In genomic region chr11:64585150-64585549, GRCh38 we compare ENCODE assay signal across 26 cellular contexts. TPM values are rescaled to one million over a fixed set of nuclear protein-coding genes. Genes with fewer than 3 reads are reported as not detected.
"Had no signal": no experiment of that assay in that cellular context is flagged by ENCODE, and none has a peak within 500 bp of the region (broad histone marks: within the 10 kb centered on the region; RNA-seq: fewer than 3 reads in every experiment).

No MANE protein-coding gene starts in this region.

- ATAC-seq: gastrocnemius medialis, left colon, mucosa of descending colon, T-helper 17 cell had no signal

- DNase-seq: activated CD4-positive, alpha-beta memory T cell treated with anti-CD3 and anti-CD28 coated beads, Interleukin-2, amount 10 ng/mL, durations not matched to agents 7 days and 5 days; activated CD4-positive, alpha-beta T cell treated with anti-CD3 and anti-CD28 coated beads for 4 hours; activated CD4-positive, CD25-positive, alpha-beta regulatory T cell; activated gamma-delta T cell treated with Interleukin-2 at 50 U/mL for 16 hours; activated T-cell treated with anti-CD3 and anti-CD28 coated beads for 4 hours; adrenal gland; endodermal cell; esophagus squamous epithelium; gastrocnemius medialis; left colon; mesenchymal stem cell; nephron progenitor cell; occipital lobe; stimulated activated CD4-positive, alpha-beta T cell treated with anti-CD3 and anti-CD28 coated beads, Interleukin-2, amount 100 ng/mL, for 48 hours; stimulated activated CD8-positive, alpha-beta memory T cell treated with anti-CD3 and anti-CD28 coated beads, Interleukin-4, amount 100 ng/mL, for 48 hours; stimulated activated naive CD4-positive, alpha-beta T cell; T-helper 17 cell; testis; trophoblast cell had no signal

- H3K4me3 Mint-ChIP-seq: activated CD4-positive, alpha-beta memory T cell treated with anti-CD3 and anti-CD28 coated beads, Interleukin-2, amount 10 ng/mL, durations not matched to agents 7 days and 5 days; activated naive CD4-positive, alpha-beta T cell treated with anti-CD3 and anti-CD28 coated beads, Interleukin-2, amount 50 U/mL, for 24 hours; central memory CD8-positive, alpha-beta T cell; endodermal cell; nephron progenitor cell; T-helper 17 cell had no signal

- H3K4me1 Mint-ChIP-seq: activated CD4-positive, alpha-beta memory T cell treated with anti-CD3 and anti-CD28 coated beads, Interleukin-2, amount 10 ng/mL, durations not matched to agents 7 days and 5 days; activated naive CD4-positive, alpha-beta T cell treated with anti-CD3 and anti-CD28 coated beads, Interleukin-2, amount 50 U/mL, for 24 hours; central memory CD8-positive, alpha-beta T cell; endodermal cell; T-helper 17 cell had no signal

- H3K27ac Mint-ChIP-seq: activated CD4-positive, alpha-beta memory T cell treated with anti-CD3 and anti-CD28 coated beads, Interleukin-2, amount 10 ng/mL, durations not matched to agents 7 days and 5 days; activated naive CD4-positive, alpha-beta T cell treated with anti-CD3 and anti-CD28 coated beads, Interleukin-2, amount 50 U/mL, for 24 hours; endodermal cell; nephron progenitor cell; T-helper 17 cell had no signal

RNA-seq across cellular contexts. Expression of gene SLC22A12, which starts 5.9 kb away (rescaled TPM):
- total RNA-seq: activated CD4-positive, alpha-beta memory T cell treated with anti-CD3 and anti-CD28 coated beads, Interleukin-2, amount 10 ng/mL, durations not matched to agents 7 days and 5 days; adrenal gland; astrocyte; endodermal cell; esophagus squamous epithelium; gastrocnemius medialis; left colon; lower leg skin; mucosa of descending colon; occipital lobe; renal cortical epithelial cell; T-helper 17 cell; testis; vagina had no signal

RNA-seq across cellular contexts. Expression of gene SLC22A11, which starts 29.4 kb away (rescaled TPM):
- total RNA-seq: activated CD4-positive, alpha-beta memory T cell treated with anti-CD3 and anti-CD28 coated beads, Interleukin-2, amount 10 ng/mL, durations not matched to agents 7 days and 5 days; astrocyte; endodermal cell; esophagus squamous epithelium; gastrocnemius medialis; occipital lobe; renal cortical epithelial cell; T-helper 17 cell had no signal
